ENCODE assay signal across 14 cellular contexts in genomic region chr9:81666123-81666522, GRCh38. TPM values are rescaled to one million over a fixed set of nuclear protein-coding genes. Genes with fewer than 3 reads are reported as not detected.
A peak's percentile ranks its signal among the peaks of the same experiment; 100 is the strongest.
DNase-seq lines count a peak whose midpoint lies in the region; ATAC-seq, FAIRE-seq and TF ChIP-seq lines count a peak whose summit lies in the region.
"Had no signal": no experiment of that assay in that cellular context is flagged by ENCODE, and none has a peak within 500 bp of the region (broad histone marks: within the 10 kb centered on the region; RNA-seq: fewer than 3 reads in every experiment).

No MANE protein-coding gene starts in this region.

- H3K4me1 ChIP-seq in iPS DF 6.9 (ENCODE audit: control insufficient read depth, insufficient read depth, low read length), result peaks cover 4% of the 10 kb centered on the region; the same call in 1 of the 2 replicates

- H3K4me3 Mint-ChIP-seq in progenitor cell of endocrine pancreas (ENCODE audit: low read depth), result no peak overlapping the region
- H3K4me3 Mint-ChIP-seq: activated T-cell treated with anti-CD3 and anti-CD28 coated beads, Interleukin-2, amount 50 U/mL, for 72 hours had no signal

- H3K4me1 Mint-ChIP-seq in progenitor cell of endocrine pancreas (ENCODE audit: low read depth), result peaks cover 40% of the 10 kb centered on the region

- no peaks in the 10 kb centered on the region; the same call in 1 of the 2 replicates for H3K27me3 ChIP-seq in iPS DF 6.9 (ENCODE audit: control insufficient read depth, insufficient read depth, low read length)

- no peaks in the 10 kb centered on the region for H3K36me3 ChIP-seq in iPS DF 6.9 (ENCODE audit: control insufficient read depth, insufficient read depth, low read length)

- H3K27me3 Mint-ChIP-seq in progenitor cell of endocrine pancreas, result no peaks in the 10 kb centered on the region

- peak overlapping the region; percentile 6 for H3K27ac Mint-ChIP-seq in progenitor cell of endocrine pancreas
- H3K27ac Mint-ChIP-seq in activated naive CD4-positive, alpha-beta T cell treated with anti-CD3 and anti-CD28 coated beads, Interleukin-2, amount 50 U/mL, for 72 hours, result no peak overlapping the region
- H3K27ac Mint-ChIP-seq: activated T-cell treated with anti-CD3 and anti-CD28 coated beads, Interleukin-2, amount 50 U/mL, for 72 hours had no signal

- WGBS in iPS DF 6.9 (ENCODE audit: insufficient coverage, insufficient read length), result no CpG with 5 or more reads among the region's 4 CpGs

- H3K36me3 Mint-ChIP-seq in progenitor cell of endocrine pancreas (ENCODE audit: insufficient read depth), result peaks cover 26% of the 10 kb centered on the region
- no peaks in the 10 kb centered on the region for H3K36me3 Mint-ChIP-seq in activated naive CD4-positive, alpha-beta T cell treated with anti-CD3 and anti-CD28 coated beads, Interleukin-2, amount 50 U/mL, for 72 hours

- DNase-seq in HT1080 (ENCODE audit: low read depth) (peak; percentile 56), amniotic epithelial cell (ENCODE audit: low read depth) (peak; percentile 32), iPS DF 6.9 (ENCODE audit: low read depth, low spot score) (no peak), progenitor cell of endocrine pancreas (ENCODE audit: low spot score, unreplicated experiment) (no peak), GM19239 (ENCODE audit: insufficient read length, low spot score) (no peak)
- no peak for DNase-seq in activated naive CD4-positive, alpha-beta T cell treated with anti-CD3 and anti-CD28 coated beads, Interleukin-2, amount 50 U/mL, for 72 hours (ENCODE audit: low spot score in 2 of 2)
- no peak for DNase-seq in activated effector memory CD4-positive, alpha-beta T cell treated with Interleukin-2 at 50 U/mL for 16 hours
- DNase-seq: activated CD4-positive, alpha-beta T cell treated with anti-CD3 and anti-CD28 coated beads, Interleukin-2, amount 50 U/mL, for 4 hours; activated T-cell treated with anti-CD3 and anti-CD28 coated beads, Interleukin-2, amount 50 U/mL, for 72 hours; NCI-H526 treated with DMSO at 0.1 percent for 48 hours had no signal

- no peak for TF ChIP-seq CTCF in progenitor cell of endocrine pancreas (IDR thresholded peaks at IDR 0.05; ENCODE audit: unreplicated experiment)

- no peak overlapping the region for H3K4me3 ChIP-seq in iPS DF 6.9 (ENCODE audit: low read length)

- no peak for ATAC-seq in activated naive CD4-positive, alpha-beta T cell treated with anti-CD3 and anti-CD28 coated beads, Interleukin-2, amount 50 U/mL, for 72 hours
- ATAC-seq in GM21576 (IDR thresholded peaks at IDR 0.05; ENCODE audit: unreplicated experiment), result no peak
- ATAC-seq: activated T-cell treated with anti-CD3 and anti-CD28 coated beads, Interleukin-2, amount 50 U/mL, for 72 hours; left lobe of liver had no signal

- peak overlapping the region; percentile 83 for H3K27ac ChIP-seq in iPS DF 6.9 (ENCODE audit: low read length)

- no peaks in the 10 kb centered on the region for H3K9me3 Mint-ChIP-seq in progenitor cell of endocrine pancreas (ENCODE audit: low read depth)
- no peaks in the 10 kb centered on the region for H3K9me3 Mint-ChIP-seq in activated naive CD4-positive, alpha-beta T cell treated with anti-CD3 and anti-CD28 coated beads, Interleukin-2, amount 50 U/mL, for 72 hours
- H3K9me3 Mint-ChIP-seq: activated T-cell treated with anti-CD3 and anti-CD28 coated beads, Interleukin-2, amount 50 U/mL, for 72 hours had no signal

- no peak for FAIRE-seq in GM19239 (lab: Jason Lieb, UNC)
- FAIRE-seq: colon, HTR-8/SVneo had no signal

- no peaks in the 10 kb centered on the region for H3K9me3 ChIP-seq in iPS DF 6.9 (ENCODE audit: control insufficient read depth, insufficient read depth, low read length)

RNA-seq across cellular contexts. Expression of gene TLE1, which starts 23.2 kb away (rescaled TPM):
- total RNA-seq in HT1080 (2014; rRNA removed; shearing (Covaris generic)), result 34.3 and 53.7 TPM in 2 replicates
- 32.8 and 33.0 TPM in 2 replicates for polyA plus RNA-seq in HT1080 (2015; cell fraction: cytosol; rRNA removed)
- 37.2 and 37.3 TPM in 2 replicates for polyA plus RNA-seq in HT1080 (2015; cell fraction: nucleus; rRNA removed)
- 68.7 and 69.4 TPM in 2 replicates for total RNA-seq in progenitor cell of endocrine pancreas
- total RNA-seq in activated naive CD4-positive, alpha-beta T cell treated with anti-CD3 and anti-CD28 coated beads, Interleukin-2, amount 50 U/mL, for 72 hours, result under 1 TPM; 0.20 to 0.33 TPM

Comparison
In these comparisons a context has a peak if more than half of its experiments do, and no peak if none do; other contexts are left out.
1. DNase-seq: peak in HT1080 (single experiment) and amniotic epithelial cell (single experiment); none in iPS DF 6.9 (single experiment), progenitor cell of endocrine pancreas (single experiment), activated naive CD4-positive, alpha-beta T cell treated with anti-CD3 and anti-CD28 coated beads, Interleukin-2, amount 50 U/mL, for 72 hours (0 of 2), activated effector memory CD4-positive, alpha-beta T cell treated with Interleukin-2 at 50 U/mL for 16 hours (single experiment) and GM19239 (single experiment).
2. RNA of gene TLE1, which starts 23.2 kb away (total RNA-seq): 68.7 to 69.4 TPM in progenitor cell of endocrine pancreas and 34.3 to 53.7 TPM in HT1080; 0.20 to 0.33 TPM in activated naive CD4-positive, alpha-beta T cell treated with anti-CD3 and anti-CD28 coated beads, Interleukin-2, amount 50 U/mL, for 72 hours; every median in the first group is over 10 times any median in the second.